ENCODE assay signal across 21 cellular contexts in the genomic region with DNA sequence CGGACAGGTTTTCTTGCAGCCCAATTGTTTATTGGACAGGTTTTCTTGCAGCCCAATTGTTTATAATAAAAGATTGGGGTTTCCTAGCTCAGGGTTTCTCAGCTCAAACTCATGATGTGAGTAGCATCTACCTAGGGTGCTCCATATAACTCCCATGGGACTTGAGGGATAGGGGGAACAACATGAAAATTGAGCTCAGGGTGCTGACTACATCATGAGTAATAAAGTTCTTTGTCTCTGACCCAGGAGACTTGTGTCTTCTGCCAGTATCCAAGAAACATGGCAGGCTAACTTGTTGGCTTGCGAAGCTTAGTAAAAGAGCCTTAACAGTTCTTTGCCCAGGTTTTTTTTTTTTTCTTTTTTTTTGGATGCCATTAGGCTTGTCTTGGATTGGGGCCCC. TPM values are rescaled to one million over a fixed set of nuclear protein-coding genes. Genes with fewer than 3 reads are reported as not detected.
DNase-seq lines count a peak whose midpoint lies in the region; ATAC-seq, FAIRE-seq and TF ChIP-seq lines count a peak whose summit lies in the region.
"Had no signal": no experiment of that assay in that cellular context is flagged by ENCODE, and none has a peak within 500 bp of the region (broad histone marks: within the 10 kb centered on the region; RNA-seq: fewer than 3 reads in every experiment).

No MANE protein-coding gene starts in this region.

- H3K36me3 ChIP-seq in astrocyte (ENCODE audit: insufficient read depth, low read length) (no peaks in the 10 kb centered on the region), thoracic aorta (no peaks in the 10 kb centered on the region), neural progenitor cell (no peaks in the 10 kb centered on the region)

- no peak overlapping the region for H3K4me3 Mint-ChIP-seq in astrocyte (ENCODE audit: unreplicated experiment)
- H3K4me3 Mint-ChIP-seq in WTC11: no peak overlapping the region
- H3K4me3 Mint-ChIP-seq in neural progenitor cell: no peak overlapping the region

- H3K27me3 Mint-ChIP-seq in astrocyte (ENCODE audit: low read depth, unreplicated experiment): no peaks in the 10 kb centered on the region
- H3K27me3 Mint-ChIP-seq in WTC11 (ENCODE audit: low read depth): no peaks in the 10 kb centered on the region
- H3K27me3 Mint-ChIP-seq in neural progenitor cell (ENCODE audit: insufficient read depth, low read depth): no peaks in the 10 kb centered on the region

- no peak overlapping the region for H3K4me2 ChIP-seq in astrocyte (ENCODE audit: low read length)
- H3K4me2 ChIP-seq in neural progenitor cell: no peak overlapping the region

- H3K79me2 ChIP-seq in astrocyte (ENCODE audit: insufficient read depth, low read length) (no peaks in the 10 kb centered on the region), neural progenitor cell (ENCODE audit: low read depth) (no peaks in the 10 kb centered on the region)

- FAIRE-seq in astrocyte (lab: Jason Lieb, UNC): no peak
- FAIRE-seq: G401.6, H54 had no signal

- ATAC-seq in thoracic aorta (ENCODE audit: insufficient number of reproducible peaks, low FRiP score, low read depth) (no peak), GM21717 (IDR thresholded peaks at IDR 0.05; ENCODE audit: unreplicated experiment) (no peak), WTC11 (no peak), GM18517 (IDR thresholded peaks at IDR 0.05; ENCODE audit: unreplicated experiment) (no peak)

- H3K27me3 ChIP-seq in astrocyte (ENCODE audit: insufficient read depth, low read length): no peaks in the 10 kb centered on the region
- H3K27me3 ChIP-seq in thoracic aorta (replicated peaks; ENCODE audit: insufficient read depth): no peaks in the 10 kb centered on the region
- no peaks in the 10 kb centered on the region for H3K27me3 ChIP-seq in neural progenitor cell

- CTCF ChIA-PET in WTC11 (lab: Charles Lee): no interaction called here

- DNase-seq in GM12865 (ENCODE audit: low read depth) (peak; percentile 3), M059J (ENCODE audit: low read depth) (peak; percentile 37), astrocyte (ENCODE audit: low read depth) (peak; percentile 15), thoracic aorta (ENCODE audit: low spot score) (no peak), WTC11 (ENCODE audit: low spot score) (no peak), neural progenitor cell (ENCODE audit: low spot score) (no peak)
- DNase-seq: DMS79, Kasumi-1, NCI-H1105 treated with DMSO at 0.1 percent for 48 hours, NCI-H187, NCI-H2107, NCI-H2227 treated with DMSO at 0.1 percent for 48 hours, NCI-H524, NCI-H82, T-helper 1 cell had no signal

- H3K9ac ChIP-seq in astrocyte (ENCODE audit: low read length): no peak overlapping the region
- H3K9ac ChIP-seq in neural progenitor cell: no peak overlapping the region

- H3F3A ChIP-seq in neural progenitor cell (ENCODE audit: low read depth): no peaks in the 10 kb centered on the region

- H3K4me1 Mint-ChIP-seq in astrocyte (ENCODE audit: low read depth, unreplicated experiment) (peaks cover 29% of the 10 kb centered on the region), WTC11 (peaks cover 33% of the 10 kb centered on the region), neural progenitor cell (peaks cover 2% of the 10 kb centered on the region)

- H3K9me3 ChIP-seq in astrocyte (ENCODE audit: insufficient read depth, low read depth, low read length) (no peaks in the 10 kb centered on the region), thoracic aorta (no peaks in the 10 kb centered on the region), neural progenitor cell (ENCODE audit: low read depth) (no peaks in the 10 kb centered on the region)

- H2AFZ ChIP-seq in astrocyte (ENCODE audit: low read depth, low read length): no peak overlapping the region
- H2AFZ ChIP-seq in neural progenitor cell (replicated peaks): no peak overlapping the region

- H3K36me3 Mint-ChIP-seq in astrocyte (ENCODE audit: low read depth, unreplicated experiment): no peaks in the 10 kb centered on the region
- H3K36me3 Mint-ChIP-seq in WTC11: peaks cover 5% of the 10 kb centered on the region; the same call in 1 of the 2 replicates
- H3K36me3 Mint-ChIP-seq in neural progenitor cell: no peaks in the 10 kb centered on the region

- TF ChIP-seq CTCF in GM12865 (IDR thresholded peaks at IDR 0.05; ENCODE audit: insufficient read depth, low read depth, low read length, missing control alignments) (no peak), astrocyte (IDR thresholded peaks at IDR 0.05; ENCODE audit: insufficient read depth, low read depth, low read length) (no peak), thoracic aorta (IDR thresholded peaks at IDR 0.05) (no peak), WTC11 (IDR thresholded peaks at IDR 0.05) (no peak), neural progenitor cell (IDR thresholded peaks at IDR 0.05) (no peak)

- H3K4me1 ChIP-seq in astrocyte (ENCODE audit: insufficient read depth, low read length) (peaks cover 14% of the 10 kb centered on the region), thoracic aorta (ENCODE audit: control insufficient read depth in 1 of 2, low read depth in 2 of 2) (peaks cover 14 to 41% of the 10 kb centered on the region in 2 donors), neural progenitor cell (peaks cover 4% of the 10 kb centered on the region)

- H3K9me3 Mint-ChIP-seq in astrocyte (ENCODE audit: unreplicated experiment) (peaks cover 7% of the 10 kb centered on the region), WTC11 (peaks cover 12% of the 10 kb centered on the region), neural progenitor cell (no peaks in the 10 kb centered on the region)

- H3K27ac ChIP-seq in astrocyte (ENCODE audit: low read depth, low read length) (no peak overlapping the region), thoracic aorta (peak overlapping the region; percentile 83 to 86), neural progenitor cell (no peak overlapping the region)
- H3K27ac ChIP-seq: C4-2B, RWPE1 had no signal

- peak overlapping the region; percentile 21 for H3K27ac Mint-ChIP-seq in astrocyte (ENCODE audit: unreplicated experiment)
- H3K27ac Mint-ChIP-seq in WTC11: no peak overlapping the region
- H3K27ac Mint-ChIP-seq in neural progenitor cell: no peak overlapping the region

- H3K4me3 ChIP-seq in GM12865 (ENCODE audit: low read depth, low read length) (no peak overlapping the region), astrocyte (ENCODE audit: insufficient read depth, low read depth, low read length) (no peak overlapping the region), thoracic aorta (no peak overlapping the region), neural progenitor cell (no peak overlapping the region)

- H4K20me1 ChIP-seq in astrocyte (ENCODE audit: insufficient read depth, low read length) (no peaks in the 10 kb centered on the region), neural progenitor cell (ENCODE audit: low read depth) (no peaks in the 10 kb centered on the region)

- POLR2A ChIA-PET in WTC11 (lab: Charles Lee): no interaction called here

TF ChIP-seq in WTC11, 78 proteins besides CTCF, POLR2A, EP300 and RAD21:
- no peak for TF ChIP-seq FOXP1 (CRISPR knock-in tag; IDR thresholded peaks at IDR 0.05; ENCODE audit: borderline replicate concordance)
- TF ChIP-seq IRF2 (CRISPR knock-in tag; IDR thresholded peaks at IDR 0.05; ENCODE audit: borderline replicate concordance, low read depth): no peak
- TF ChIP-seq, protein P1, sequence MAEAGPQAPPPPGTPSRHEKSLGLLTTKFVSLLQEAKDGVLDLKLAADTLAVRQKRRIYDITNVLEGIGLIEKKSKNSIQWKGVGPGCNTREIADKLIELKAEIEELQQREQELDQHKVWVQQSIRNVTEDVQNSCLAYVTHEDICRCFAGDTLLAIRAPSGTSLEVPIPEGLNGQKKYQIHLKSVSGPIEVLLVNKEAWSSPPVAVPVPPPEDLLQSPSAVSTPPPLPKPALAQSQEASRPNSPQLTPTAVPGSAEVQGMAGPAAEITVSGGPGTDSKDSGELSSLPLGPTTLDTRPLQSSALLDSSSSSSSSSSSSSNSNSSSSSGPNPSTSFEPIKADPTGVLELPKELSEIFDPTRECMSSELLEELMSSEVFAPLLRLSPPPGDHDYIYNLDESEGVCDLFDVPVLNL (CRISPR knock-in tag; IDR thresholded peaks at IDR 0.05; ENCODE audit: borderline replicate concordance, low read depth): no peak
- TF ChIP-seq, protein P2, sequence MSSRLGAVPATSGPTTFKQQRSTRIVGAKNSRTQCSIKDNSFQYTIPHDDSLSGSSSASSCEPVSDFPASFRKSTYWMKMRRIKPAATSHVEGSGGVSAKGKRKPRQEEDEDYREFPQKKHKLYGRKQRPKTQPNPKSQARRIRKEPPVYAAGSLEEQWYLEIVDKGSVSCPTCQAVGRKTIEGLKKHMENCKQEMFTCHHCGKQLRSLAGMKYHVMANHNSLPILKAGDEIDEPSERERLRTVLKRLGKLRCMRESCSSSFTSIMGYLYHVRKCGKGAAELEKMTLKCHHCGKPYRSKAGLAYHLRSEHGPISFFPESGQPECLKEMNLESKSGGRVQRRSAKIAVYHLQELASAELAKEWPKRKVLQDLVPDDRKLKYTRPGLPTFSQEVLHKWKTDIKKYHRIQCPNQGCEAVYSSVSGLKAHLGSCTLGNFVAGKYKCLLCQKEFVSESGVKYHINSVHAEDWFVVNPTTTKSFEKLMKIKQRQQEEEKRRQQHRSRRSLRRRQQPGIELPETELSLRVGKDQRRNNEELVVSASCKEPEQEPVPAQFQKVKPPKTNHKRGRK (CRISPR knock-in tag; IDR thresholded peaks at IDR 0.05; ENCODE audit: borderline replicate concordance): no peak
- TF ChIP-seq, protein P3, sequence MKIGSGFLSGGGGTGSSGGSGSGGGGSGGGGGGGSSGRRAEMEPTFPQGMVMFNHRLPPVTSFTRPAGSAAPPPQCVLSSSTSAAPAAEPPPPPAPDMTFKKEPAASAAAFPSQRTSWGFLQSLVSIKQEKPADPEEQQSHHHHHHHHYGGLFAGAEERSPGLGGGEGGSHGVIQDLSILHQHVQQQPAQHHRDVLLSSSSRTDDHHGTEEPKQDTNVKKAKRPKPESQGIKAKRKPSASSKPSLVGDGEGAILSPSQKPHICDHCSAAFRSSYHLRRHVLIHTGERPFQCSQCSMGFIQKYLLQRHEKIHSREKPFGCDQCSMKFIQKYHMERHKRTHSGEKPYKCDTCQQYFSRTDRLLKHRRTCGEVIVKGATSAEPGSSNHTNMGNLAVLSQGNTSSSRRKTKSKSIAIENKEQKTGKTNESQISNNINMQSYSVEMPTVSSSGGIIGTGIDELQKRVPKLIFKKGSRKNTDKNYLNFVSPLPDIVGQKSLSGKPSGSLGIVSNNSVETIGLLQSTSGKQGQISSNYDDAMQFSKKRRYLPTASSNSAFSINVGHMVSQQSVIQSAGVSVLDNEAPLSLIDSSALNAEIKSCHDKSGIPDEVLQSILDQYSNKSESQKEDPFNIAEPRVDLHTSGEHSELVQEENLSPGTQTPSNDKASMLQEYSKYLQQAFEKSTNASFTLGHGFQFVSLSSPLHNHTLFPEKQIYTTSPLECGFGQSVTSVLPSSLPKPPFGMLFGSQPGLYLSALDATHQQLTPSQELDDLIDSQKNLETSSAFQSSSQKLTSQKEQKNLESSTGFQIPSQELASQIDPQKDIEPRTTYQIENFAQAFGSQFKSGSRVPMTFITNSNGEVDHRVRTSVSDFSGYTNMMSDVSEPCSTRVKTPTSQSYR (CRISPR knock-in tag; IDR thresholded peaks at IDR 0.05): no peak

RNA-seq across cellular contexts. Expression of a gene that starts 59.2 kb away (rescaled TPM):
- 22.8 and 26.7 TPM in 2 replicates for total RNA-seq in M059J (2014; rRNA removed; shearing (Covaris generic))
- total RNA-seq in astrocyte (70.5 and 72.3 TPM in 2 replicates), thoracic aorta (100 to 1,000 TPM; 135 to 139 TPM), WTC11 (2021) (41.5 to 54.3 TPM (median 45.3 TPM) in 3 replicates), neural progenitor cell (ENCODE audit: low replicate concordance) (31.2 and 37.8 TPM in 2 replicates)

Comparison
In these comparisons a context has a peak if more than half of its experiments do, and no peak if none do; other contexts are left out.
1. DNase-seq: peak in GM12865 (single experiment), M059J (single experiment) and astrocyte (single experiment); none in thoracic aorta (single experiment), WTC11 (single experiment) and neural progenitor cell (single experiment).
2. H3K27ac ChIP-seq: peak in thoracic aorta (2 of 2); none in astrocyte (single experiment) and neural progenitor cell (single experiment).